1 cellular context compared by ENCODE assay signal in genomic region chr9:27078685-27079084, GRCh38.
TF ChIP-seq lines count a peak whose summit lies in the region.

No MANE protein-coding gene starts in this region.

TF ChIP-seq in HepG2, 621 proteins besides CTCF, POLR2A, EP300 and RAD21 (continued from another document):
- TF ChIP-seq ATF5 (CRISPR knock-in tag; IDR thresholded peaks at IDR 0.05; ENCODE audit: low read depth) (no peak), ZNF20 (CRISPR knock-in tag; IDR thresholded peaks at IDR 0.05) (no peak)
TF ChIP-seq in HepG2: peak in this region for 0.
